Comparison of ENCODE assay signal across 17 cellular contexts in genomic region chr5:12672141-12672540, GRCh38.
"Had no signal": no experiment of that assay in that cellular context is flagged by ENCODE, and none has a peak within 500 bp of the region (broad histone marks: within the 10 kb centered on the region; RNA-seq: fewer than 3 reads in every experiment).

No MANE protein-coding gene starts in this region.

- ATAC-seq: effector memory CD8-positive, alpha-beta T cell; gastroesophageal sphincter; left cardiac atrium; natural killer cell treated with Interleukin-12 subunit alpha and Interleukin-12 subunit beta and Interleukin-15 and Interleukin-18, amount 100 ng/mL, for 72 hours had no signal

- DNase-seq: activated CD8-positive, alpha-beta memory T cell treated with anti-CD3 and anti-CD28 coated beads, Interleukin-2, amount 50 U/mL, for 4 hours; activated naive CD4-positive, alpha-beta T cell; activated T-cell treated with anti-CD3 and anti-CD28 coated beads, Interleukin-2, amount 50 U/mL, for 24 hours; adrenal gland; brain microvascular endothelial cell; caudate nucleus; effector memory CD8-positive, alpha-beta T cell; head of caudate nucleus; left cardiac atrium; ovary; spleen; stimulated activated CD4-positive, alpha-beta T cell treated with anti-CD3 and anti-CD28 coated beads, Interleukin-4, amount 100 ng/mL, for 1 hour; stimulated activated naive CD4-positive, alpha-beta T cell; testis; trophoblast cell had no signal
